In genomic region chr13:80469105-80469840, GRCh38 we compare ENCODE assay signal across 16 cellular contexts.
DNase-seq lines count a peak whose midpoint lies in the region; ATAC-seq and TF ChIP-seq lines count a peak whose summit lies in the region.
"Had no signal": no experiment of that assay in that cellular context is flagged by ENCODE, and none has a peak within 500 bp of the region (broad histone marks: within the 10 kb centered on the region; RNA-seq: fewer than 3 reads in every experiment).

No MANE protein-coding gene starts in this region.

- H3K27ac Mint-ChIP-seq in effector memory CD8-positive, alpha-beta T cell, result no peak overlapping the region
- H3K27ac Mint-ChIP-seq: progenitor cell of endocrine pancreas had no signal

- no peaks in the 10 kb centered on the region for H3K36me3 Mint-ChIP-seq in effector memory CD8-positive, alpha-beta T cell (ENCODE audit: insufficient read depth)

- ATAC-seq in heart left ventricle (peak; percentile 21 to 51 (median 35)), psoas muscle (peak in 2 of 4 donors; percentile 33 to 58), esophagus mucosa (no peak)
- ATAC-seq in effector memory CD8-positive, alpha-beta T cell (replicated peaks), result no peak

- H3K27me3 Mint-ChIP-seq in effector memory CD8-positive, alpha-beta T cell, result no peaks in the 10 kb centered on the region
- H3K27me3 Mint-ChIP-seq: progenitor cell of endocrine pancreas had no signal

- TF ChIP-seq CTCF in heart left ventricle (IDR thresholded peaks at IDR 0.05), result no peak
- TF ChIP-seq CTCF in psoas muscle (IDR thresholded peaks at IDR 0.05), result no peak
- TF ChIP-seq CTCF in testis (IDR thresholded peaks at IDR 0.05), result no peak

- intact Hi-C loops in heart left ventricle (cut with DNase I), result no loop called here
- intact Hi-C loops in psoas muscle (cut with DNase I), result no loop called here
- intact Hi-C loops in testis (cut with DNase I; ENCODE audit: low total_unique reads), result no loop called here

- H3K4me3 Mint-ChIP-seq in effector memory CD8-positive, alpha-beta T cell, result no peak overlapping the region

- WGBS in adipose tissue, 3 donors, result 34 to 77% (median 41%) methylated on average over 6 of the region's 6 CpGs
- 64 to 72% (median 68%) methylated on average over 6 of the region's 6 CpGs for WGBS in heart left ventricle, 4 donors
- 50 to 64% (median 59%) methylated on average over 6 of the region's 6 CpGs for WGBS in psoas muscle, 3 donors
- 70 to 71% methylated on average over 6 of the region's 6 CpGs for WGBS in testis, 2 donors

- H3K9me3 ChIP-seq in heart left ventricle, result peaks cover 0 to 7% (median 0%) of the 10 kb centered on the region in 12 donors
- H3K9me3 ChIP-seq in psoas muscle, result peaks cover 4% of the 10 kb centered on the region
- no peaks in the 10 kb centered on the region for H3K9me3 ChIP-seq in testis

- H3K36me3 ChIP-seq in ACC112 (ENCODE audit: insufficient read depth, low read length) (no peaks in the 10 kb centered on the region), heart left ventricle (no peaks in the 10 kb centered on the region), psoas muscle (ENCODE audit: insufficient read depth in 1 of 2, low read depth in 1 of 2) (no peaks in the 10 kb centered on the region), testis (ENCODE audit: low read depth, missing control alignments) (no peaks in the 10 kb centered on the region)

- no peaks in the 10 kb centered on the region for H3K9me3 Mint-ChIP-seq in effector memory CD8-positive, alpha-beta T cell

- DNase-seq in heart left ventricle (no peak), psoas muscle (no peak), testis (no peak), NCI-H82 treated with DMSO at 0.1 percent for 48 hours (lab: John Stamatoyannopoulos, UW; ENCODE audit: unreplicated experiment) (no peak)
- DNase-seq in effector memory CD8-positive, alpha-beta T cell, result no peak
- DNase-seq: activated CD4-positive, alpha-beta T cell treated with anti-CD3 and anti-CD28 coated beads for 1 hour; cortex of kidney; DMS153; GOT3; NCI-H1105; NCI-H524 treated with DMSO at 0.1 percent for 48 hours had no signal

- H3K4me1 Mint-ChIP-seq in effector memory CD8-positive, alpha-beta T cell (ENCODE audit: low read depth in 2 of 2), result no peaks in the 10 kb centered on the region

- H3K27me3 ChIP-seq in ACC112 (ENCODE audit: insufficient read depth, low read length) (no peaks in the 10 kb centered on the region), heart left ventricle (no peaks in the 10 kb centered on the region), psoas muscle (ENCODE audit: insufficient read depth in 3 of 3, low read length in 2 of 3) (no peaks in the 10 kb centered on the region), testis (no peaks in the 10 kb centered on the region)

- H3K79me2 ChIP-seq in ACC112 (ENCODE audit: control insufficient read depth, insufficient read depth, low read length, unreplicated experiment), result no peaks in the 10 kb centered on the region

- H3K27ac ChIP-seq in ACC112 (ENCODE audit: low read depth, low read length) (peak overlapping the region; percentile 99), adipose tissue (ENCODE audit: low read depth, low read length) (peak overlapping the region; percentile 93), heart left ventricle (peak overlapping the region; percentile 79 to 96 (median 86)), psoas muscle (peak overlapping the region; percentile 70), testis (peak overlapping the region in 1 of 2 donors; percentile 81)
- H3K27ac ChIP-seq: SK-N-MC had no signal

- TF ChIP-seq POLR2A in heart left ventricle (IDR thresholded peaks at IDR 0.05) (no peak), testis (IDR thresholded peaks at IDR 0.05) (no peak)

- H3K4me3 ChIP-seq in ACC112 (ENCODE audit: low read depth, low read length), result peak overlapping the region; percentile 26
- no peak overlapping the region for H3K4me3 ChIP-seq in heart left ventricle
- H3K4me3 ChIP-seq in psoas muscle, result no peak overlapping the region
- H3K4me3 ChIP-seq in testis, result no peak overlapping the region
- H3K4me3 ChIP-seq: SK-N-MC had no signal

- H3K4me1 ChIP-seq in ACC112 (ENCODE audit: control insufficient read depth, insufficient read depth, low read length, unreplicated experiment) (peaks cover 43% of the 10 kb centered on the region), heart left ventricle (peaks cover 8 to 41% (median 25%) of the 10 kb centered on the region in 12 donors), psoas muscle (peaks cover 6% of the 10 kb centered on the region), testis (peaks cover 6% of the 10 kb centered on the region)

- H2AFZ ChIP-seq in ACC112 (ENCODE audit: low read length, unreplicated experiment), result peak overlapping the region; percentile 28

Comparison
In these comparisons a context has a peak if more than half of its experiments do, and no peak if none do; other contexts are left out.
1. ATAC-seq: peak in heart left ventricle (4 of 4); none in effector memory CD8-positive, alpha-beta T cell (single experiment) and esophagus mucosa (single experiment).